In genomic region chr3:53077476-53078220, GRCh38 we compare ENCODE assay signal across 15 cellular contexts.
"Had no signal": no experiment of that assay in that cellular context is flagged by ENCODE, and none has a peak within 500 bp of the region (broad histone marks: within the 10 kb centered on the region; RNA-seq: fewer than 3 reads in every experiment).

No MANE protein-coding gene starts in this region.

- H3K4me3 Mint-ChIP-seq: activated B cell treated with CpG ODN at 0.5 μM for 24 hours; activated CD4-positive, alpha-beta memory T cell treated with anti-CD3 and anti-CD28 coated beads, Interleukin-2, amount 10 ng/mL, durations not matched to agents 7 days and 5 days; activated naive CD4-positive, alpha-beta T cell treated with anti-CD3 and anti-CD28 coated beads, Interleukin-2, amount 50 U/mL, for 24 hours; activated T-cell treated with anti-CD3 and anti-CD28 coated beads, Interleukin-2, amount 50 U/mL, for 24 hours; dendritic cell treated with granulocyte-macrophage colony-stimulating factor and Interleukin-4, amounts not matched to agents 40 ng/mL and 50 ng/mL, for 4 days; naive thymus-derived CD8-positive, alpha-beta T cell; stimulated activated naive CD8-positive, alpha-beta T cell treated with anti-CD3 and anti-CD28 coated beads, Interleukin-15, amount 100 ng/mL, for 72 hours; T-cell had no signal

- H3K36me3 Mint-ChIP-seq: activated naive CD4-positive, alpha-beta T cell treated with anti-CD3 and anti-CD28 coated beads, Interleukin-2, amount 50 U/mL, for 24 hours; naive thymus-derived CD8-positive, alpha-beta T cell had no signal

- H3K9me3 ChIP-seq: suprapubic skin, vagina had no signal

- DNase-seq: activated B cell treated with CpG ODN at 0.5 μM for 24 hours; activated CD4-positive, alpha-beta memory T cell treated with anti-CD3 and anti-CD28 coated beads, Interleukin-2, amount 10 ng/mL, durations not matched to agents 7 days and 5 days; activated CD4-positive, alpha-beta T cell treated with anti-CD3 and anti-CD28 coated beads for 4 hours; activated T-cell treated with anti-CD3 and anti-CD28 coated beads, Interleukin-2, amount 50 U/mL, for 24 hours; effector memory CD4-positive, alpha-beta T cell; mesendoderm; naive thymus-derived CD8-positive, alpha-beta T cell; stimulated activated CD4-positive, alpha-beta T cell treated with anti-CD3 and anti-CD28 coated beads, Interleukin-4, amount 100 ng/mL, for 1 hour; stimulated activated naive CD8-positive, alpha-beta T cell treated with anti-CD3 and anti-CD28 coated beads, Interleukin-15, amount 100 ng/mL, for 72 hours; T-cell; trophoblast cell had no signal

- H3K9me3 Mint-ChIP-seq: activated B cell treated with CpG ODN at 0.5 μM for 24 hours; activated CD4-positive, alpha-beta memory T cell treated with anti-CD3 and anti-CD28 coated beads, Interleukin-2, amount 10 ng/mL, durations not matched to agents 7 days and 5 days; activated naive CD4-positive, alpha-beta T cell treated with anti-CD3 and anti-CD28 coated beads, Interleukin-2, amount 50 U/mL, for 24 hours; activated T-cell treated with anti-CD3 and anti-CD28 coated beads, Interleukin-2, amount 50 U/mL, for 24 hours; dendritic cell treated with granulocyte-macrophage colony-stimulating factor and Interleukin-4, amounts not matched to agents 40 ng/mL and 50 ng/mL, for 4 days; naive thymus-derived CD8-positive, alpha-beta T cell; stimulated activated naive CD8-positive, alpha-beta T cell treated with anti-CD3 and anti-CD28 coated beads, Interleukin-15, amount 100 ng/mL, for 72 hours; T-cell had no signal

- H3K27me3 ChIP-seq: suprapubic skin, vagina had no signal

- H3K4me3 ChIP-seq: suprapubic skin, vagina had no signal

- ATAC-seq: naive thymus-derived CD8-positive, alpha-beta T cell; stimulated activated naive CD8-positive, alpha-beta T cell treated with anti-CD3 and anti-CD28 coated beads, Interleukin-15, amount 100 ng/mL, for 72 hours; T-cell had no signal

- H3K27ac ChIP-seq: suprapubic skin, vagina had no signal

- H3K27me3 Mint-ChIP-seq: activated B cell treated with CpG ODN at 0.5 μM for 24 hours; activated CD4-positive, alpha-beta memory T cell treated with anti-CD3 and anti-CD28 coated beads, Interleukin-2, amount 10 ng/mL, durations not matched to agents 7 days and 5 days; activated naive CD4-positive, alpha-beta T cell treated with anti-CD3 and anti-CD28 coated beads, Interleukin-2, amount 50 U/mL, for 24 hours; activated T-cell treated with anti-CD3 and anti-CD28 coated beads, Interleukin-2, amount 50 U/mL, for 24 hours; dendritic cell treated with granulocyte-macrophage colony-stimulating factor and Interleukin-4, amounts not matched to agents 40 ng/mL and 50 ng/mL, for 4 days; naive thymus-derived CD8-positive, alpha-beta T cell; stimulated activated naive CD8-positive, alpha-beta T cell treated with anti-CD3 and anti-CD28 coated beads, Interleukin-15, amount 100 ng/mL, for 72 hours; T-cell had no signal

- H3K27ac Mint-ChIP-seq: activated B cell treated with CpG ODN at 0.5 μM for 24 hours; activated CD4-positive, alpha-beta memory T cell treated with anti-CD3 and anti-CD28 coated beads, Interleukin-2, amount 10 ng/mL, durations not matched to agents 7 days and 5 days; activated naive CD4-positive, alpha-beta T cell treated with anti-CD3 and anti-CD28 coated beads, Interleukin-2, amount 50 U/mL, for 24 hours; activated T-cell treated with anti-CD3 and anti-CD28 coated beads, Interleukin-2, amount 50 U/mL, for 24 hours; dendritic cell treated with granulocyte-macrophage colony-stimulating factor and Interleukin-4, amounts not matched to agents 40 ng/mL and 50 ng/mL, for 4 days; T-cell had no signal

- H3K36me3 ChIP-seq: suprapubic skin, vagina had no signal
